18 cellular contexts compared by ENCODE assay signal in genomic region chr15:81071130-81071529, GRCh38.
A peak's percentile ranks its signal among the peaks of the same experiment; 100 is the strongest.
DNase-seq lines count a peak whose midpoint lies in the region; ATAC-seq, FAIRE-seq and TF ChIP-seq lines count a peak whose summit lies in the region.
"Had no signal": no experiment of that assay in that cellular context is flagged by ENCODE, and none has a peak within 500 bp of the region (broad histone marks: within the 10 kb centered on the region; RNA-seq: fewer than 3 reads in every experiment).

No MANE protein-coding gene starts in this region.

- H3K36me3 Mint-ChIP-seq in HFFc6 (ENCODE audit: low read depth): no peaks in the 10 kb centered on the region
- no peaks in the 10 kb centered on the region for H3K36me3 Mint-ChIP-seq in T-helper 2 cell treated with Interferon-gamma antibody and Interleukin-4, amounts not matched to agents 5 μg/mL and 100 μg/mL, for 36 hours (ENCODE audit: low read depth)
- H3K36me3 Mint-ChIP-seq: T-cell had no signal

- H3K9me3 Mint-ChIP-seq in HFFc6: no peaks in the 10 kb centered on the region
- H3K9me3 Mint-ChIP-seq in T-helper 2 cell treated with Interferon-gamma antibody and Interleukin-4, amounts not matched to agents 5 μg/mL and 100 μg/mL, for 36 hours: peaks cover 5% of the 10 kb centered on the region

- TF ChIP-seq CTCF in HFFc6 (IDR thresholded peaks at IDR 0.05) (no peak), choroid plexus epithelial cell (conservative IDR thresholded peaks at IDR 0.05; ENCODE audit: low read depth, low read length) (no peak)

- H3K36me3 ChIP-seq in ACC112 (ENCODE audit: insufficient read depth, low read length): no peaks in the 10 kb centered on the region

- H3K4me1 Mint-ChIP-seq in HFFc6 (ENCODE audit: low read depth): peaks cover 22% of the 10 kb centered on the region
- peaks cover 5% of the 10 kb centered on the region for H3K4me1 Mint-ChIP-seq in T-helper 2 cell treated with Interferon-gamma antibody and Interleukin-4, amounts not matched to agents 5 μg/mL and 100 μg/mL, for 36 hours (ENCODE audit: low read depth)
- H3K4me1 Mint-ChIP-seq: stimulated activated naive B cell treated with anti-CD40 and anti-IgM and Interleukin-4, amounts not matched to agents 10 μg/mL and 1 μg/mL and 100 μg/mL, for 72 hours; T-cell had no signal

- no peak overlapping the region for H2AFZ ChIP-seq in ACC112 (ENCODE audit: low read length, unreplicated experiment)

- H3K79me2 ChIP-seq in ACC112 (ENCODE audit: control insufficient read depth, insufficient read depth, low read length, unreplicated experiment): no peaks in the 10 kb centered on the region

- H3K27me3 ChIP-seq in ACC112 (ENCODE audit: insufficient read depth, low read length): no peaks in the 10 kb centered on the region

- no peak for TF ChIP-seq POLR2A in GM12891 (IDR thresholded peaks at IDR 0.05; ENCODE audit: low read depth, low read length)

- H3K27me3 Mint-ChIP-seq in HFFc6 (ENCODE audit: insufficient read depth): peaks cover 1% of the 10 kb centered on the region
- peaks cover 5% of the 10 kb centered on the region for H3K27me3 Mint-ChIP-seq in T-helper 2 cell treated with Interferon-gamma antibody and Interleukin-4, amounts not matched to agents 5 μg/mL and 100 μg/mL, for 36 hours (ENCODE audit: low read depth)

- H3K27ac ChIP-seq in ACC112 (ENCODE audit: low read depth, low read length): peak overlapping the region; percentile 18; the same call in 1 of the 2 replicates
- H3K27ac ChIP-seq: VCaP had no signal

- no peaks in the 10 kb centered on the region for H3K4me1 ChIP-seq in ACC112 (ENCODE audit: control insufficient read depth, insufficient read depth, low read length, unreplicated experiment)

- no peak for ATAC-seq in HG02642 (IDR thresholded peaks at IDR 0.05; ENCODE audit: poor library complexity, unreplicated experiment)
- no peak for ATAC-seq in HG02938 (IDR thresholded peaks at IDR 0.05; ENCODE audit: unreplicated experiment)
- ATAC-seq: activated CD8-positive, alpha-beta T cell treated with anti-CD3 and anti-CD28 coated beads, Interleukin-2, amount 10 ng/mL, durations not matched to agents 7 days and 5 days; left lobe of liver; stimulated activated naive B cell treated with anti-CD40 and anti-IgM and Interleukin-4, amounts not matched to agents 10 μg/mL and 1 μg/mL and 100 μg/mL, for 72 hours; T-cell had no signal

- H3K4me3 Mint-ChIP-seq in HFFc6: peak overlapping the region; percentile 20; the same call in 1 of the 2 replicates
- H3K4me3 Mint-ChIP-seq in T-helper 2 cell treated with Interferon-gamma antibody and Interleukin-4, amounts not matched to agents 5 μg/mL and 100 μg/mL, for 36 hours: no peak overlapping the region
- H3K4me3 Mint-ChIP-seq: activated CD8-positive, alpha-beta T cell treated with anti-CD3 and anti-CD28 coated beads, Interleukin-2, amount 10 ng/mL, durations not matched to agents 7 days and 5 days; stimulated activated naive B cell treated with anti-CD40 and anti-IgM and Interleukin-4, amounts not matched to agents 10 μg/mL and 1 μg/mL and 100 μg/mL, for 72 hours; T-cell had no signal

- peak; percentile 45 for DNase-seq in HFFc6
- DNase-seq in choroid plexus epithelial cell (ENCODE audit: low read depth): peak; percentile 63
- DNase-seq in iris pigment epithelial cell (ENCODE audit: low read depth): peak; percentile 24
- DNase-seq in T-helper 2 cell treated with Interferon-gamma antibody and Interleukin-4, amounts not matched to agents 5 μg/mL and 100 μg/mL, for 36 hours (ENCODE audit: low spot score): no peak
- DNase-seq in GM12891 (ENCODE audit: insufficient read length, low spot score): no peak
- DNase-seq: activated CD8-positive, alpha-beta T cell treated with anti-CD3 and anti-CD28 coated beads, Interleukin-2, amount 10 ng/mL, durations not matched to agents 7 days and 5 days; H7; NCI-H1694; stimulated activated CD4-positive, alpha-beta T cell treated with anti-CD3 and anti-CD28 coated beads, Interleukin-12 subunit alpha, Interleukin-12 subunit beta, amount 100 ng/mL, for 4 hours; stimulated activated naive B cell treated with anti-CD40 and anti-IgM and Interleukin-4, amounts not matched to agents 10 μg/mL and 1 μg/mL and 100 μg/mL, for 72 hours; T-cell; trophoblast cell had no signal

- no peak overlapping the region for H3K4me3 ChIP-seq in ACC112 (ENCODE audit: low read depth, low read length)
- no peak overlapping the region for H3K4me3 ChIP-seq in choroid plexus epithelial cell (ENCODE audit: low read depth, low read length)

- no peak for FAIRE-seq in GM12891 (lab: Jason Lieb, UNC)
- FAIRE-seq: colon had no signal

- H3K27ac Mint-ChIP-seq in HFFc6: peak overlapping the region; percentile 46
- H3K27ac Mint-ChIP-seq in T-helper 2 cell treated with Interferon-gamma antibody and Interleukin-4, amounts not matched to agents 5 μg/mL and 100 μg/mL, for 36 hours: no peak overlapping the region
- H3K27ac Mint-ChIP-seq: activated CD8-positive, alpha-beta T cell treated with anti-CD3 and anti-CD28 coated beads, Interleukin-2, amount 10 ng/mL, durations not matched to agents 7 days and 5 days; stimulated activated naive B cell treated with anti-CD40 and anti-IgM and Interleukin-4, amounts not matched to agents 10 μg/mL and 1 μg/mL and 100 μg/mL, for 72 hours; T-cell had no signal

TF ChIP-seq in GM12891, 5 proteins besides CTCF, POLR2A, EP300 and RAD21:
- no peak for TF ChIP-seq PAX5 (IDR thresholded peaks at IDR 0.05; ENCODE audit: insufficient read depth, low read length, severe bottlenecking)
- TF ChIP-seq TAF1 (IDR thresholded peaks at IDR 0.05; ENCODE audit: low read depth, low read length): no peak
- TF ChIP-seq POU2F2 (IDR thresholded peaks at IDR 0.05; ENCODE audit: low read depth, low read length): no peak
- TF ChIP-seq SPI1 (IDR thresholded peaks at IDR 0.05; ENCODE audit: low read depth, low read length): no peak
- TF ChIP-seq POLR2AphosphoS5 (IDR thresholded peaks at IDR 0.05; ENCODE audit: low read depth, low read length): no peak

Comparison
In these comparisons a context has a peak if more than half of its experiments do, and no peak if none do; other contexts are left out.
1. DNase-seq: peak in HFFc6 (single experiment), choroid plexus epithelial cell (single experiment) and iris pigment epithelial cell (single experiment); none in T-helper 2 cell treated with Interferon-gamma antibody and Interleukin-4, amounts not matched to agents 5 μg/mL and 100 μg/mL, for 36 hours (single experiment) and GM12891 (single experiment).